Comparison of ENCODE assay signal across 18 cellular contexts in the genomic region with DNA sequence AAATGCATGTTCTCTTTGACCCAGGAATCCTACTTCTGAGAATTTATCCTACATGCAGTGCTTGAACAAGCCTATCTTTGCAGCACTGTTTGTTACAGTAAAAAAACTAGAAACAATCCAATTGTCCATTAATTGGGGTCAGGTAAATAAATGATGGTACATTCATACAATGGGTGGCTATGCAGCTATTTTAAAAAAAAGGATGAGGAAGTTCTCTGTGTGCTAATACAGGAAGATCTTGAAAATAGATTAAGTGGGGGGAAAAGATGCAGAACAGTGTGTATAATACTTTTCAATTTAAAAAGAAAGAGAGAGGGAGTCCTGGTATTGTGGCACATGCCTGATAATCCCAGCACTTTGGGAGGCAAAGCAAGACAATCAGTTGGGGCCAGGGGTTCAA. TPM values are rescaled to one million over a fixed set of nuclear protein-coding genes. Genes with fewer than 3 reads are reported as not detected.
"Had no signal": no experiment of that assay in that cellular context is flagged by ENCODE, and none has a peak within 500 bp of the region (broad histone marks: within the 10 kb centered on the region; RNA-seq: fewer than 3 reads in every experiment).

No MANE protein-coding gene starts in this region.

- ATAC-seq: activated CD4-positive, alpha-beta T cell treated with anti-CD3 and anti-CD28 coated beads for 36 hours; activated CD8-positive, alpha-beta T cell treated with anti-CD3 and anti-CD28 coated beads for 36 hours; activated T-cell treated with anti-CD3 and anti-CD28 coated beads, Interleukin-2, amount 50 U/mL, for 4 hours; left lung; natural killer cell; stimulated activated naive CD8-positive, alpha-beta T cell treated with anti-CD3 and anti-CD28 coated beads, Interleukin-15, amount 100 ng/mL, for 72 hours had no signal

- DNase-seq: activated CD4-positive, alpha-beta T cell treated with anti-CD3 and anti-CD28 coated beads for 36 hours; activated CD8-positive, alpha-beta T cell treated with anti-CD3 and anti-CD28 coated beads for 36 hours; activated effector memory CD4-positive, alpha-beta T cell treated with anti-CD3 and anti-CD28 coated beads, Interleukin-2, amount 50 U/mL, for 16 hours; activated T-cell treated with anti-CD3 and anti-CD28 coated beads, Interleukin-2, amount 50 U/mL, for 4 hours; adrenal gland; endodermal cell; hippocampal formation; left lung; mesenchymal stem cell; natural killer cell; stimulated activated CD4-positive, alpha-beta T cell treated with anti-CD3 and anti-CD28 coated beads, Interleukin-1b, Interleukin-23, amount 100 ng/mL, for 48 hours; stimulated activated naive CD8-positive, alpha-beta T cell treated with anti-CD3 and anti-CD28 coated beads, Interleukin-15, amount 100 ng/mL, for 72 hours; T-helper 9 cell; upper lobe of left lung had no signal

- H3K4me3 Mint-ChIP-seq: activated CD4-positive, alpha-beta T cell treated with anti-CD3 and anti-CD28 coated beads for 36 hours; activated CD8-positive, alpha-beta T cell treated with anti-CD3 and anti-CD28 coated beads for 36 hours; activated naive CD4-positive, alpha-beta T cell treated with anti-CD3 and anti-CD28 coated beads, Interleukin-2, amount 50 U/mL, for 24 hours; activated T-cell treated with anti-CD3 and anti-CD28 coated beads, Interleukin-2, amount 50 U/mL, for 4 hours; endodermal cell; natural killer cell; stimulated activated naive CD8-positive, alpha-beta T cell treated with anti-CD3 and anti-CD28 coated beads, Interleukin-15, amount 100 ng/mL, for 72 hours had no signal

- H3K27ac Mint-ChIP-seq: activated CD4-positive, alpha-beta T cell treated with anti-CD3 and anti-CD28 coated beads for 36 hours; activated CD8-positive, alpha-beta T cell treated with anti-CD3 and anti-CD28 coated beads for 36 hours; activated naive CD4-positive, alpha-beta T cell treated with anti-CD3 and anti-CD28 coated beads, Interleukin-2, amount 50 U/mL, for 24 hours; endodermal cell; natural killer cell had no signal

- H3K79me2 ChIP-seq: parathyroid adenoma had no signal

- H2AFZ ChIP-seq: parathyroid adenoma had no signal

- H3K4me3 ChIP-seq: adrenal gland, left lung, upper lobe of left lung had no signal

- H3K27me3 ChIP-seq: adrenal gland, left lung, neutrophil, upper lobe of left lung had no signal

- H3K9ac ChIP-seq: parathyroid adenoma had no signal

- H3K36me3 Mint-ChIP-seq: activated naive CD4-positive, alpha-beta T cell treated with anti-CD3 and anti-CD28 coated beads, Interleukin-2, amount 50 U/mL, for 24 hours; natural killer cell had no signal

- H3K36me3 ChIP-seq: adrenal gland, left lung, neutrophil, upper lobe of left lung had no signal

- H3K9me3 ChIP-seq: adrenal gland, left lung, neutrophil, upper lobe of left lung had no signal

- H3K27me3 Mint-ChIP-seq: activated CD4-positive, alpha-beta T cell treated with anti-CD3 and anti-CD28 coated beads for 36 hours; activated naive CD4-positive, alpha-beta T cell treated with anti-CD3 and anti-CD28 coated beads, Interleukin-2, amount 50 U/mL, for 24 hours had no signal

- H3K27ac ChIP-seq: adrenal gland, left lung, neutrophil, parathyroid adenoma, upper lobe of left lung had no signal

- H3K9me3 Mint-ChIP-seq: activated CD8-positive, alpha-beta T cell treated with anti-CD3 and anti-CD28 coated beads for 36 hours; activated naive CD4-positive, alpha-beta T cell treated with anti-CD3 and anti-CD28 coated beads, Interleukin-2, amount 50 U/mL, for 24 hours; activated T-cell treated with anti-CD3 and anti-CD28 coated beads, Interleukin-2, amount 50 U/mL, for 4 hours; endodermal cell; natural killer cell; stimulated activated naive CD8-positive, alpha-beta T cell treated with anti-CD3 and anti-CD28 coated beads, Interleukin-15, amount 100 ng/mL, for 72 hours had no signal

- H3K4me1 ChIP-seq: parathyroid adenoma had no signal

RNA-seq across cellular contexts. Expression of gene CREB3L1, which starts 9.5 kb away (rescaled TPM):
- total RNA-seq: activated CD8-positive, alpha-beta T cell treated with anti-CD3 and anti-CD28 coated beads for 36 hours; natural killer cell had no signal
- polyA plus RNA-seq: keratinocyte had no signal
